12 cellular contexts compared by ENCODE assay signal in the genomic region with DNA sequence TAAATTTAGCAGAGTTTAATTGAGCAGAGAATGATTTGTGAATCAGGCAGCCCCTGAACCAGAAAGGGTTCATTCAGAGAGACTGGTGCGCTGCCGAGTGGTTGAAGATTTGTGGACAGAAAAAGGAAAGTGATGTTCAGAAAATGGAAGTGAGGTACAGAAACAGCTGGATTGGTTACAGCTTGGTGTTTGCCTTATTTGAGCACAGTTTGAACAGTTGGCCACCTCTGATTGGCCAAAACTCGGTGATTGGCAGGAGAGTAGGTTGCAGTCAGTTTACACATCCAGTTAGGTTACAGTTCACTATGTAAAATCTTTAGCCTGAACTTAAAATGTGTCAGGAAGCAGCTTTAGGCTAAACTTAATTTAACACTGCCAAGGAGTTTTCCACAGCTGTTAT. TPM values are rescaled to one million over a fixed set of nuclear protein-coding genes. Genes with fewer than 3 reads are reported as not detected.
DNase-seq lines count a peak whose midpoint lies in the region; ATAC-seq, FAIRE-seq and TF ChIP-seq lines count a peak whose summit lies in the region.
"Had no signal": no experiment of that assay in that cellular context is flagged by ENCODE, and none has a peak within 500 bp of the region (broad histone marks: within the 10 kb centered on the region; RNA-seq: fewer than 3 reads in every experiment).

No MANE protein-coding gene starts in this region.

- no peaks in the 10 kb centered on the region for H4K20me1 ChIP-seq in mammary epithelial cell (ENCODE audit: insufficient read depth, low read length)

- no peaks in the 10 kb centered on the region for H3K27me3 Mint-ChIP-seq in CD4-positive, alpha-beta T cell

- WGBS in mesodermal cell (ENCODE audit: insufficient coverage in 2 of 2), 2 experiments: 83% methylated on average over 1 of the region's 3 CpGs; no CpG with 5 or more reads in 1 of the 2 experiments
- 79% methylated on average over 3 of the region's 3 CpGs for WGBS in mammary epithelial cell (ENCODE audit: low coverage, missing lambda C conversion rate)
- WGBS in upper lobe of left lung, 2 donors: 69 to 81% methylated on average over 3 of the region's 3 CpGs

- no peak overlapping the region for H3K4me2 ChIP-seq in mammary epithelial cell (ENCODE audit: insufficient read depth, low read depth, low read length)

- in situ Hi-C loops in mammary epithelial cell (cut with MboI; ENCODE audit: low sequenced_read_pairs in 2 of 2): no loop called here

- no peak for TF ChIP-seq CTCF in CD4-positive, alpha-beta T cell (IDR thresholded peaks at IDR 0.05)
- TF ChIP-seq CTCF in D721Med (IDR thresholded peaks at IDR 0.05; ENCODE audit: insufficient read depth, missing control alignments) (no peak), mammary epithelial cell (conservative IDR thresholded peaks at IDR 0.05 in 1 of 2, IDR thresholded peaks at IDR 0.05 in 1 of 2; ENCODE audit: extremely low read depth in 1 of 2, insufficient read depth in 1 of 2, low read depth in 1 of 2, low read length in 2 of 2) (no peak), upper lobe of left lung (IDR thresholded peaks at IDR 0.05) (no peak)

- FAIRE-seq in D721Med (lab: Jason Lieb, UNC): no peak

- TF ChIP-seq EP300 in upper lobe of left lung (IDR thresholded peaks at IDR 0.05): no peak

- H2AFZ ChIP-seq in mammary epithelial cell (ENCODE audit: low read depth, low read length): no peak overlapping the region

- no peaks in the 10 kb centered on the region for H3K36me3 ChIP-seq in mesodermal cell (ENCODE audit: control insufficient read depth, insufficient read depth, low read length)
- no peaks in the 10 kb centered on the region for H3K36me3 ChIP-seq in mammary epithelial cell (ENCODE audit: insufficient read depth, low read length)
- H3K36me3 ChIP-seq in upper lobe of left lung: no peaks in the 10 kb centered on the region
- H3K36me3 ChIP-seq: HAP-1 had no signal

- dilution Hi-C loops in mammary epithelial cell (cut with HindIII; ENCODE audit: low sequenced_read_pairs): loop anchor here (5.0 kb wide), 1 partner anchor 66 kb away; no protein-coding TSS in a partner anchor

- peak overlapping the region; percentile 13 for H3K27ac ChIP-seq in CD4-positive, alpha-beta T cell (ENCODE audit: low read depth, low read length)
- H3K27ac ChIP-seq in mesodermal cell (ENCODE audit: low read depth, low read length, severe bottlenecking) (peak overlapping the region; percentile 32), mammary epithelial cell (ENCODE audit: insufficient read depth, low read depth, low read length) (no peak overlapping the region), upper lobe of left lung (peak overlapping the region in 2 of 4 donors; percentile 26 to 61)

- H3K9me3 Mint-ChIP-seq in CD4-positive, alpha-beta T cell: peaks cover 2% of the 10 kb centered on the region

- H3K27me3 ChIP-seq in CD4-positive, alpha-beta T cell (ENCODE audit: control insufficient read depth, insufficient read depth, low read length): no peaks in the 10 kb centered on the region
- H3K27me3 ChIP-seq in mammary epithelial cell (ENCODE audit: insufficient read depth, low read length) (no peaks in the 10 kb centered on the region), upper lobe of left lung (no peaks in the 10 kb centered on the region)

- H3K27ac Mint-ChIP-seq in CD4-positive, alpha-beta T cell: no peak overlapping the region

- BruUV-seq in mammary epithelial cell (replicated peaks; lab: Mats Ljungman, UMichigan): no TSS peak

- H3K4me1 ChIP-seq in mesodermal cell (ENCODE audit: control insufficient read depth, insufficient read depth, low read length, poor library complexity, severe bottlenecking): peaks cover 10% of the 10 kb centered on the region
- peaks cover 13% of the 10 kb centered on the region for H3K4me1 ChIP-seq in mammary epithelial cell (ENCODE audit: insufficient read depth, low read length)
- H3K4me1 ChIP-seq in upper lobe of left lung: peaks cover 9 to 19% (median 15%) of the 10 kb centered on the region in 4 donors

- peak overlapping the region; percentile 52 for H3K4me3 Mint-ChIP-seq in CD4-positive, alpha-beta T cell

- peak in 2 of 10 experiments; percentile 4 to 22 for DNase-seq in CD4-positive, alpha-beta T cell
- DNase-seq in HEK293T (ENCODE audit: extremely low spot score) (no peak), D721Med (ENCODE audit: insufficient read length, low spot score) (no peak), mammary epithelial cell (no peak), upper lobe of left lung (no peak), cerebellar nuclear complex (lab: John Stamatoyannopoulos, UW) (no peak)
- peak; percentile 6 for DNase-seq in activated effector memory CD4-positive, alpha-beta T cell treated with Interleukin-2 at 50 U/mL for 16 hours
- DNase-seq: COR-L47; effector CD8-positive, alpha-beta T cell; NCI-H2227 treated with DMSO at 0.1 percent for 48 hours had no signal

- CTCF ChIA-PET in CD4-positive, alpha-beta T cell (lab: Charles Lee): interaction anchor here (0.6 kb wide), 1 partner anchor 19 kb away, joined by 3 read pairs; no protein-coding TSS in a partner anchor
- CTCF ChIA-PET in HEK293T (lab: Yijun Ruan, JAX): no interaction called here
- CTCF ChIA-PET in mammary epithelial cell (lab: Charles Lee; ENCODE audit: low non-redundant PET): no interaction called here

- H3K4me1 Mint-ChIP-seq in CD4-positive, alpha-beta T cell (ENCODE audit: low read depth): peaks cover 24% of the 10 kb centered on the region

- POLR2A ChIA-PET in CD4-positive, alpha-beta T cell (lab: Charles Lee): interaction anchor here (1.0 to 2.9 kb wide), 6 partner anchors 11 to 104 kb away, joined by 3 to 45 read pairs (median 6); a partner anchor contains a TSS
- POLR2A ChIA-PET in HEK293T (lab: Yijun Ruan, JAX): interaction anchor here (1.2 kb wide), 1 partner anchor 10 kb away, joined by 4 read pairs; no protein-coding TSS in a partner anchor

- TF ChIP-seq POLR2A in upper lobe of left lung (IDR thresholded peaks at IDR 0.05): no peak

- no peaks in the 10 kb centered on the region for H3K9me3 ChIP-seq in CD4-positive, alpha-beta T cell (ENCODE audit: control insufficient read depth, low read length)
- H3K9me3 ChIP-seq in mesodermal cell (ENCODE audit: control insufficient read depth, low read length) (peaks cover 5% of the 10 kb centered on the region), mammary epithelial cell (replicated peaks; ENCODE audit: insufficient read depth, low read length) (no peaks in the 10 kb centered on the region), upper lobe of left lung (no peaks in the 10 kb centered on the region)
- H3K9me3 ChIP-seq: HAP-1 had no signal

- H3K9ac ChIP-seq in mammary epithelial cell (ENCODE audit: insufficient read depth, low read length): no peak overlapping the region

- no peak overlapping the region for H3K4me3 ChIP-seq in mesodermal cell (ENCODE audit: extremely low read depth, insufficient read depth, low read length, poor library complexity, severe bottlenecking)
- H3K4me3 ChIP-seq in mammary epithelial cell (replicated peaks in 1 of 3; ENCODE audit: insufficient read depth in 1 of 3, low read depth in 2 of 3, low read length in 3 of 3): no peak overlapping the region
- H3K4me3 ChIP-seq in upper lobe of left lung: no peak overlapping the region
- H3K4me3 ChIP-seq: HAP-1 had no signal

- ATAC-seq in CD4-positive, alpha-beta T cell (ENCODE audit: poor library complexity): peak; percentile 55
- no peak for ATAC-seq in upper lobe of left lung (ENCODE audit: low FRiP score in 2 of 2)

- H3K79me2 ChIP-seq in mammary epithelial cell (ENCODE audit: insufficient read depth, low read length): no peaks in the 10 kb centered on the region

- intact Hi-C loops in CD4-positive, alpha-beta T cell (cut with DNase I, micrococcal nuclease): no loop called here
- intact Hi-C loops in mammary epithelial cell (cut with micrococcal nuclease): no loop called here

- peaks cover 8% of the 10 kb centered on the region for H3K36me3 Mint-ChIP-seq in CD4-positive, alpha-beta T cell (ENCODE audit: low read depth)

TF ChIP-seq in HEK293T, 16 proteins besides CTCF, POLR2A, EP300 and RAD21:
- TF ChIP-seq FOXA1 (IDR thresholded peaks at IDR 0.05): no peak
- TF ChIP-seq, protein P1, sequence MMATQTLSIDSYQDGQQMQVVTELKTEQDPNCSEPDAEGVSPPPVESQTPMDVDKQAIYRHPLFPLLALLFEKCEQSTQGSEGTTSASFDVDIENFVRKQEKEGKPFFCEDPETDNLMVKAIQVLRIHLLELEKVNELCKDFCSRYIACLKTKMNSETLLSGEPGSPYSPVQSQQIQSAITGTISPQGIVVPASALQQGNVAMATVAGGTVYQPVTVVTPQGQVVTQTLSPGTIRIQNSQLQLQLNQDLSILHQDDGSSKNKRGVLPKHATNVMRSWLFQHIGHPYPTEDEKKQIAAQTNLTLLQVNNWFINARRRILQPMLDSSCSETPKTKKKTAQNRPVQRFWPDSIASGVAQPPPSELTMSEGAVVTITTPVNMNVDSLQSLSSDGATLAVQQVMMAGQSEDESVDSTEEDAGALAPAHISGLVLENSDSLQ (IDR thresholded peaks at IDR 0.05): peak; percentile 63
- TF ChIP-seq HDGF (IDR thresholded peaks at IDR 0.05; ENCODE audit: borderline replicate concordance): no peak
- no peak for TF ChIP-seq NFRKB (IDR thresholded peaks at IDR 0.05)
- TF ChIP-seq FOXK2 (IDR thresholded peaks at IDR 0.05): no peak
- TF ChIP-seq ARNT (IDR thresholded peaks at IDR 0.05): no peak

RNA-seq across cellular contexts. Expression of a gene that starts 14.9 kb away (rescaled TPM):
- total RNA-seq in CD4-positive, alpha-beta T cell: 10 to 100 TPM; 37.0 to 40.9 TPM
- polyA plus RNA-seq in mesodermal cell (2013, experiment 1 of 2): 46.5 TPM
- polyA plus RNA-seq in mesodermal cell (2013, experiment 2 of 2): 44.2 TPM
- 10 to 100 TPM; 41.8 to 71.9 TPM for total RNA-seq in mammary epithelial cell
- polyA plus RNA-seq in mammary epithelial cell: 54.0 TPM
- 21.9 TPM for polyA minus RNA-seq in mammary epithelial cell
- total RNA-seq in upper lobe of left lung: 100 to 1,000 TPM in 5 of 6 donors, 10 to 100 TPM in 1; 88.0 to 187 (median 121) TPM
